In the genomic region with DNA sequence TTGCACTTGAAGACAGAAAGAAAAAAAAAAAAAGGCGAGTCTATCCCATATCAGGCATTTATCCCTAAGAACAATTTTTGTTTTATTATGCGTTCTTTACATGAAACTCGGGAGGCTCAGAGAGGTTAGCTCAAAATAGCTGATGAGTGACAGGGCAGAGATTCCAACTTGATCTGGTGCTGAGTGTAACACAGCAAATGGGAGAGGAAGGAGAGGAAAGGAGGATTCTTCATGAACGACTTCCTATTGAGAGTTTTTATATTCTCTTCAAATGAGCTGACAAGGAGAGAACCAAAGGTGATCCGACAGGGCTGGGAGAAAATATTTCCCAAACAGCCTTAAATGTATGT, we compare ENCODE assay signal across 17 cellular contexts.
DNase-seq lines count a peak whose midpoint lies in the region; ATAC-seq and TF ChIP-seq lines count a peak whose summit lies in the region.
"Had no signal": no experiment of that assay in that cellular context is flagged by ENCODE, and none has a peak within 500 bp of the region (broad histone marks: within the 10 kb centered on the region; RNA-seq: fewer than 3 reads in every experiment).

No MANE protein-coding gene starts in this region.

- peak overlapping the region; percentile 78 for H3K4me3 Mint-ChIP-seq in GM23338
- peak overlapping the region; percentile 87 to 92 (median 92) for H3K4me3 Mint-ChIP-seq in brain
- H3K4me3 Mint-ChIP-seq in stimulated activated naive CD8-positive, alpha-beta T cell treated with anti-CD3 and anti-CD28 coated beads, Interleukin-15, amount 100 ng/mL, for 72 hours, result no peak overlapping the region
- H3K4me3 Mint-ChIP-seq: central memory CD8-positive, alpha-beta T cell; natural killer cell treated with Interleukin-12 subunit alpha and Interleukin-12 subunit beta and Interleukin-15 and Interleukin-18, amount 100 ng/mL, for 72 hours; T-helper 2 cell treated with Interferon-gamma antibody and Interleukin-4, amounts not matched to agents 5 μg/mL and 100 μg/mL, for 36 hours had no signal

- no peak for DNase-seq in GM23338 (ENCODE audit: low spot score)
- peak; percentile 52 for DNase-seq in putamen (ENCODE audit: low spot score)
- no peak for DNase-seq in stimulated activated naive CD8-positive, alpha-beta T cell treated with anti-CD3 and anti-CD28 coated beads, Interleukin-15, amount 100 ng/mL, for 72 hours
- DNase-seq in AML-193 (lab: John Stamatoyannopoulos, UW), result no peak
- no peak for DNase-seq in NCI-H128 (lab: John Stamatoyannopoulos, UW; ENCODE audit: unreplicated experiment)
- no peak for DNase-seq in colonic mucosa
- DNase-seq: activated CD4-positive, alpha-beta T cell treated with anti-CD3 and anti-CD28 coated beads, Interleukin-2, amount 50 U/mL, for 4 hours; activated naive CD4-positive, alpha-beta T cell; DND-41; NCI-H1092 had no signal

- TF ChIP-seq CTCF in GM23338 (conservative IDR thresholded peaks at IDR 0.05; ENCODE audit: low read depth in 2 of 2) (no peak), brain (conservative IDR thresholded peaks at IDR 0.05) (no peak), colonic mucosa (IDR thresholded peaks at IDR 0.05) (no peak)

- H3K9me3 ChIP-seq in iPS-15b (ENCODE audit: control insufficient read depth, insufficient read depth, low read length) (no peaks in the 10 kb centered on the region), colonic mucosa (no peaks in the 10 kb centered on the region)

- peak overlapping the region; percentile 94 for H3K4me2 ChIP-seq in GM23338

- 0 out of 2 replicates have a peak, but pooled peaks cover 4% of the 10 kb centered on the region for H3F3A ChIP-seq in GM23338 (replicated peaks; ENCODE audit: low read depth)

- H3K9me3 Mint-ChIP-seq in GM23338, result no peaks in the 10 kb centered on the region
- H3K9me3 Mint-ChIP-seq in brain, result no peaks in the 10 kb centered on the region
- H3K9me3 Mint-ChIP-seq in stimulated activated naive CD8-positive, alpha-beta T cell treated with anti-CD3 and anti-CD28 coated beads, Interleukin-15, amount 100 ng/mL, for 72 hours, result no peaks in the 10 kb centered on the region
- H3K9me3 Mint-ChIP-seq: central memory CD8-positive, alpha-beta T cell; natural killer cell treated with Interleukin-12 subunit alpha and Interleukin-12 subunit beta and Interleukin-15 and Interleukin-18, amount 100 ng/mL, for 72 hours; T-helper 2 cell treated with Interferon-gamma antibody and Interleukin-4, amounts not matched to agents 5 μg/mL and 100 μg/mL, for 36 hours had no signal

- no peak for ATAC-seq in GM23338
- no peak for ATAC-seq in stimulated activated naive CD8-positive, alpha-beta T cell treated with anti-CD3 and anti-CD28 coated beads, Interleukin-15, amount 100 ng/mL, for 72 hours
- ATAC-seq: GM12878; natural killer cell treated with Interleukin-12 subunit alpha and Interleukin-12 subunit beta and Interleukin-15 and Interleukin-18, amount 100 ng/mL, for 72 hours; Panc1 had no signal

- intact Hi-C loops in colonic mucosa (cut with DNase I), result no loop called here

- H3K9ac ChIP-seq in iPS-15b (ENCODE audit: low read depth, low read length) (no peak overlapping the region), colonic mucosa (ENCODE audit: low read depth in 2 of 2, low read length in 2 of 2) (no peak overlapping the region)

- H3K4me1 Mint-ChIP-seq in GM23338 (peaks cover 17% of the 10 kb centered on the region), brain (peaks cover 36% of the 10 kb centered on the region)
- peaks cover 15% of the 10 kb centered on the region for H3K4me1 Mint-ChIP-seq in stimulated activated naive CD8-positive, alpha-beta T cell treated with anti-CD3 and anti-CD28 coated beads, Interleukin-15, amount 100 ng/mL, for 72 hours

- H3K79me2 ChIP-seq in GM23338 (replicated peaks; ENCODE audit: insufficient read depth), result peaks cover 5% of the 10 kb centered on the region

- H3K36me3 Mint-ChIP-seq in GM23338 (ENCODE audit: low read depth) (no peaks in the 10 kb centered on the region), brain (no peaks in the 10 kb centered on the region)
- H3K36me3 Mint-ChIP-seq: natural killer cell treated with Interleukin-12 subunit alpha and Interleukin-12 subunit beta and Interleukin-15 and Interleukin-18, amount 100 ng/mL, for 72 hours had no signal

- H3K36me3 ChIP-seq in GM23338 (ENCODE audit: insufficient read depth) (no peaks in the 10 kb centered on the region), iPS-15b (ENCODE audit: control insufficient read depth, insufficient read depth, low read length) (no peaks in the 10 kb centered on the region), colonic mucosa (no peaks in the 10 kb centered on the region)

- H3K4me1 ChIP-seq in GM23338 (ENCODE audit: insufficient read depth), result 0 out of 2 replicates have a peak, but pooled peaks cover 8% of the 10 kb centered on the region
- H3K4me1 ChIP-seq in iPS-15b (ENCODE audit: control insufficient read depth, insufficient read depth, low read length), result peaks cover 5% of the 10 kb centered on the region
- H3K4me1 ChIP-seq in colonic mucosa, result no peaks in the 10 kb centered on the region

- H3K27me3 ChIP-seq in GM23338 (ENCODE audit: insufficient read depth) (peaks cover 43% of the 10 kb centered on the region), iPS-15b (ENCODE audit: control insufficient read depth, insufficient read depth, low read length) (peaks cover 32% of the 10 kb centered on the region), colonic mucosa (peaks cover 12% of the 10 kb centered on the region)

- H3K27me3 Mint-ChIP-seq in GM23338 (ENCODE audit: insufficient read depth, low read depth, poor library complexity) (peaks cover 26% of the 10 kb centered on the region), brain (peaks cover 56% of the 10 kb centered on the region)
- H3K27me3 Mint-ChIP-seq in stimulated activated naive CD8-positive, alpha-beta T cell treated with anti-CD3 and anti-CD28 coated beads, Interleukin-15, amount 100 ng/mL, for 72 hours, result peaks cover 49% of the 10 kb centered on the region

- H2AFZ ChIP-seq in GM23338, result peak overlapping the region; percentile 92

- H3K27ac Mint-ChIP-seq in GM23338 (no peak overlapping the region), brain (peak overlapping the region in 3 of 5 experiments; percentile 28 to 95 (median 64))
- H3K27ac Mint-ChIP-seq in stimulated activated naive CD8-positive, alpha-beta T cell treated with anti-CD3 and anti-CD28 coated beads, Interleukin-15, amount 100 ng/mL, for 72 hours, result no peak overlapping the region
- H3K27ac Mint-ChIP-seq: natural killer cell treated with Interleukin-12 subunit alpha and Interleukin-12 subunit beta and Interleukin-15 and Interleukin-18, amount 100 ng/mL, for 72 hours; T-helper 2 cell treated with Interferon-gamma antibody and Interleukin-4, amounts not matched to agents 5 μg/mL and 100 μg/mL, for 36 hours had no signal

- no peaks in the 10 kb centered on the region for H3K9me2 ChIP-seq in GM23338 (ENCODE audit: insufficient read depth)

- H3K4me3 ChIP-seq in GM23338, result peak overlapping the region; percentile 90
- H3K4me3 ChIP-seq in iPS-15b (ENCODE audit: low read depth, low read length), result peak overlapping the region; percentile 77
- H3K4me3 ChIP-seq in colonic mucosa, result no peak overlapping the region
- H3K4me3 ChIP-seq: GM12878 had no signal

- H4K20me1 ChIP-seq in GM23338 (replicated peaks; ENCODE audit: insufficient read depth), result no peaks in the 10 kb centered on the region; the same call in 1 of the 2 replicates

- H3K27ac ChIP-seq in GM23338 (ENCODE audit: low read depth) (no peak overlapping the region), colonic mucosa (no peak overlapping the region)

TF ChIP-seq in GM23338, 12 proteins besides CTCF, POLR2A, EP300 and RAD21:
- no peak for TF ChIP-seq CREB1 (CRISPR knock-in tag; IDR thresholded peaks at IDR 0.05; ENCODE audit: low read depth)

Comparison
In these comparisons a context has a peak if more than half of its experiments do, and no peak if none do; other contexts are left out.
1. H3K27ac Mint-ChIP-seq: peak in brain (3 of 5); none in GM23338 (single experiment) and stimulated activated naive CD8-positive, alpha-beta T cell treated with anti-CD3 and anti-CD28 coated beads, Interleukin-15, amount 100 ng/mL, for 72 hours (0 of 2).
2. H3K4me3 Mint-ChIP-seq: peak in GM23338 (single experiment) and brain (5 of 5); none in stimulated activated naive CD8-positive, alpha-beta T cell treated with anti-CD3 and anti-CD28 coated beads, Interleukin-15, amount 100 ng/mL, for 72 hours (0 of 2).